Comparison of ENCODE assay signal across 19 cellular contexts in genomic region chr17:14320098-14320497, GRCh38.
"Had no signal": no experiment of that assay in that cellular context is flagged by ENCODE, and none has a peak within 500 bp of the region (broad histone marks: within the 10 kb centered on the region; RNA-seq: fewer than 3 reads in every experiment).

No MANE protein-coding gene starts in this region.

- H3K4me3 Mint-ChIP-seq: activated B cell treated with CpG ODN at 0.5 μM for 24 hours; activated CD8-positive, alpha-beta T cell treated with anti-CD3 and anti-CD28 coated beads for 36 hours had no signal

- DNase-seq: activated B cell treated with CpG ODN at 0.5 μM for 24 hours; activated CD4-positive, alpha-beta T cell treated with anti-CD3 and anti-CD28 coated beads for 48 hours; activated CD8-positive, alpha-beta T cell treated with anti-CD3 and anti-CD28 coated beads for 36 hours; activated T-cell treated with anti-CD3 and anti-CD28 coated beads, Interleukin-2, amount 50 U/mL, for 1 hour; caudate nucleus; foreskin fibroblast; left cardiac atrium; mesenchymal stem cell; ovary; psoas muscle; right cardiac atrium; stimulated activated naive CD8-positive, alpha-beta T cell treated with anti-CD3 and anti-CD28 coated beads, Interleukin-15, Interleukin-2, amounts not matched to agents 100 U/mL and 50 U/mL, for 24 hours; substantia nigra; tibial artery had no signal

- H3K27me3 Mint-ChIP-seq: activated CD8-positive, alpha-beta T cell treated with anti-CD3 and anti-CD28 coated beads for 36 hours; brain had no signal

- H3K27ac ChIP-seq: dorsolateral prefrontal cortex, epithelial cell of prostate, hepatocyte, ovary, psoas muscle, skin epidermis, tibial artery had no signal

- ATAC-seq: activated CD8-positive, alpha-beta T cell treated with anti-CD3 and anti-CD28 coated beads for 36 hours; left cardiac atrium; psoas muscle; right cardiac atrium; stimulated activated naive CD8-positive, alpha-beta T cell treated with anti-CD3 and anti-CD28 coated beads, Interleukin-15, Interleukin-2, amounts not matched to agents 100 U/mL and 50 U/mL, for 24 hours had no signal

- H3K9me3 Mint-ChIP-seq: activated B cell treated with CpG ODN at 0.5 μM for 24 hours; activated CD8-positive, alpha-beta T cell treated with anti-CD3 and anti-CD28 coated beads for 36 hours; brain had no signal

- H3K27ac Mint-ChIP-seq: activated B cell treated with CpG ODN at 0.5 μM for 24 hours; activated CD8-positive, alpha-beta T cell treated with anti-CD3 and anti-CD28 coated beads for 36 hours had no signal

- H3K36me3 ChIP-seq: ovary, tibial artery had no signal

- H3K4me1 Mint-ChIP-seq: activated B cell treated with CpG ODN at 0.5 μM for 24 hours had no signal

- H3K27me3 ChIP-seq: hepatocyte, ovary had no signal

- H3K36me3 Mint-ChIP-seq: brain had no signal

- H3K4me1 ChIP-seq: psoas muscle, tibial artery had no signal

- H3K9me3 ChIP-seq: ovary, psoas muscle, tibial artery had no signal

- H3K4me3 ChIP-seq: hepatocyte, ovary, psoas muscle, skin epidermis, tibial artery had no signal

- H3K4me2 ChIP-seq: hepatocyte had no signal
